8 cellular contexts compared by ENCODE assay signal in genomic region chr10:128150045-128150493, GRCh38. TPM values are rescaled to one million over a fixed set of nuclear protein-coding genes. Genes with fewer than 3 reads are reported as not detected.
DNase-seq lines count a peak whose midpoint lies in the region; ATAC-seq, FAIRE-seq and TF ChIP-seq lines count a peak whose summit lies in the region.

No MANE protein-coding gene starts in this region.

- no peaks in the 10 kb centered on the region for H3K9me3 ChIP-seq in SK-N-SH
- peaks cover 0 to 9% (median 0%) of the 10 kb centered on the region in 11 donors for H3K9me3 ChIP-seq in heart right ventricle
- no peaks in the 10 kb centered on the region for H3K9me3 ChIP-seq in prostate gland
- no peaks in the 10 kb centered on the region for H3K9me3 ChIP-seq in upper lobe of right lung

- no peak for FAIRE-seq in D721Med (lab: Jason Lieb, UNC)

- peak overlapping the region; percentile 94 for H3K4me2 ChIP-seq in SK-N-SH

- ATAC-seq in GM21447 (IDR thresholded peaks at IDR 0.05; ENCODE audit: unreplicated experiment): peak; percentile 89
- peak; percentile 90 to 97 (median 96) for ATAC-seq in heart right ventricle
- ATAC-seq in upper lobe of right lung: peak; percentile 99

- WGBS in SK-N-SH (ENCODE audit: low lambda C conversion rate): 8% methylated on average over 20 of the region's 53 CpGs
- 2% methylated on average over 37 to 51 of the region's 53 CpGs for WGBS in heart right ventricle, 2 donors
- WGBS in prostate gland: 2% methylated on average over 37 of the region's 53 CpGs

- no peaks in the 10 kb centered on the region for H3K27me3 ChIP-seq in SK-N-SH (ENCODE audit: insufficient read depth)
- peaks cover 0 to 54% (median 36%) of the 10 kb centered on the region in 7 donors for H3K27me3 ChIP-seq in heart right ventricle
- peaks cover 5% of the 10 kb centered on the region for H3K27me3 ChIP-seq in prostate gland (replicated peaks; ENCODE audit: insufficient read depth)
- peaks cover 14% of the 10 kb centered on the region for H3K27me3 ChIP-seq in upper lobe of right lung

- H4K20me1 ChIP-seq in SK-N-SH (ENCODE audit: insufficient read depth): no peaks in the 10 kb centered on the region

- intact Hi-C loops in heart right ventricle (cut with DNase I) (loop anchor here in 3 of 10 donors (2.0 to 10.0 kb wide), 5 partner anchors 68 to 435 kb away; partner anchors contain the start of gene PTPRE (in 1 of the 3)), prostate gland (cut with DNase I) (no loop called here), upper lobe of right lung (cut with DNase I) (no loop called here)

- TF ChIP-seq CTCF in D721Med (IDR thresholded peaks at IDR 0.05; ENCODE audit: insufficient read depth, missing control alignments): peak; percentile 85
- TF ChIP-seq CTCF in SK-N-SH (IDR thresholded peaks at IDR 0.05): peak; percentile 77
- peak; percentile 54 to 87 (median 78) for TF ChIP-seq CTCF in heart right ventricle (IDR thresholded peaks at IDR 0.05)
- TF ChIP-seq CTCF in prostate gland (IDR thresholded peaks at IDR 0.05): peak; percentile 86 to 96 (median 91)
- TF ChIP-seq CTCF in upper lobe of right lung (IDR thresholded peaks at IDR 0.05): peak; percentile 75

- H3K9me3 Mint-ChIP-seq in activated naive CD8-positive, alpha-beta T cell (ENCODE audit: low read depth): peaks cover 9% of the 10 kb centered on the region

- H3F3A ChIP-seq in SK-N-SH (replicated peaks; ENCODE audit: insufficient read depth): no peaks in the 10 kb centered on the region

- TF ChIP-seq EP300 in SK-N-SH (IDR thresholded peaks at IDR 0.05; ENCODE audit: borderline replicate concordance in 1 of 2, low read depth in 1 of 2, low read length in 1 of 2): no peak

- H3K4me1 Mint-ChIP-seq in activated naive CD8-positive, alpha-beta T cell (ENCODE audit: low read depth): peaks cover 19% of the 10 kb centered on the region

- no peaks in the 10 kb centered on the region for H3K27me3 Mint-ChIP-seq in activated naive CD8-positive, alpha-beta T cell

- DNase-seq in D721Med (ENCODE audit: insufficient read length, low spot score) (peak; percentile 61), HuH-7 (ENCODE audit: low spot score) (peak; percentile 82), SK-N-SH (peak; percentile 99), heart right ventricle (peak; percentile 40 to 59), prostate gland (ENCODE audit: low spot score) (peak; percentile 39), upper lobe of right lung (peak; percentile 85)

- no peak overlapping the region for H3K27ac Mint-ChIP-seq in activated naive CD8-positive, alpha-beta T cell

- CTCF ChIA-PET in SK-N-SH (lab: Yijun Ruan, JAX): interaction anchor here (0.6 to 7.9 kb wide), 31 partner anchors 10 to 446 kb away, joined by 3 to 143 read pairs (median 6); partner anchors contain the start of genes MKI67 and PTPRE

- peak overlapping the region; percentile 70 for H3K4me3 Mint-ChIP-seq in activated naive CD8-positive, alpha-beta T cell

- H3K27ac ChIP-seq in SK-N-SH (ENCODE audit: low read depth in 2 of 2, low read length in 1 of 2) (peak overlapping the region in 1 of 2 experiments; percentile 39; a peak in 1 of 4 replicates), heart right ventricle (peak overlapping the region in 1 of 10 donors; percentile 31), prostate gland (no peak overlapping the region), upper lobe of right lung (no peak overlapping the region)

- peak overlapping the region; percentile 48; the same call in 1 of the 2 replicates for H3K9ac ChIP-seq in SK-N-SH

- peaks cover 6 to 14% of the 10 kb centered on the region in 2 experiments; a peak in 2 of 4 replicates for H3K4me1 ChIP-seq in SK-N-SH (ENCODE audit: control insufficient read depth in 1 of 2, insufficient read depth in 2 of 2, low read depth in 1 of 2, low read length in 1 of 2)
- H3K4me1 ChIP-seq in heart right ventricle: peaks cover 0 to 11% (median 5%) of the 10 kb centered on the region in 9 donors
- no peaks in the 10 kb centered on the region for H3K4me1 ChIP-seq in prostate gland (replicated peaks)
- peaks cover 4% of the 10 kb centered on the region for H3K4me1 ChIP-seq in upper lobe of right lung

- H3K36me3 ChIP-seq in SK-N-SH (replicated peaks in 1 of 2; ENCODE audit: control insufficient read depth in 1 of 2, insufficient read depth in 2 of 2, low read length in 1 of 2): no peaks in the 10 kb centered on the region
- no peaks in the 10 kb centered on the region for H3K36me3 ChIP-seq in heart right ventricle
- no peaks in the 10 kb centered on the region for H3K36me3 ChIP-seq in prostate gland
- no peaks in the 10 kb centered on the region for H3K36me3 ChIP-seq in upper lobe of right lung

- no peak for TF ChIP-seq POLR2A in prostate gland (IDR thresholded peaks at IDR 0.05)

- no peaks in the 10 kb centered on the region for H3K36me3 Mint-ChIP-seq in activated naive CD8-positive, alpha-beta T cell

- H3K79me2 ChIP-seq in SK-N-SH (ENCODE audit: insufficient read depth): no peaks in the 10 kb centered on the region

- H3K4me3 ChIP-seq in SK-N-SH (ENCODE audit: low read depth in 2 of 2, low read length in 1 of 2) (peak overlapping the region; percentile 58 to 81), heart right ventricle (peak overlapping the region; percentile 21 to 63 (median 44)), prostate gland (peak overlapping the region; percentile 22 to 35), upper lobe of right lung (peak overlapping the region; percentile 51)

- TF ChIP-seq RAD21 in SK-N-SH (IDR thresholded peaks at IDR 0.05; ENCODE audit: low read length): peak; percentile 83

- POLR2A ChIA-PET in SK-N-SH (lab: Yijun Ruan, JAX): no interaction called here

- H2AFZ ChIP-seq in SK-N-SH (ENCODE audit: low read depth): peak overlapping the region; percentile 95

- H3K9me2 ChIP-seq in SK-N-SH: no peaks in the 10 kb centered on the region

TF ChIP-seq in SK-N-SH, 30 proteins besides CTCF, POLR2A, EP300 and RAD21:
- TF ChIP-seq SMC3 (IDR thresholded peaks at IDR 0.05; ENCODE audit: low read depth, low read length): peak; percentile 95
- TF ChIP-seq RCOR1 (IDR thresholded peaks at IDR 0.05; ENCODE audit: low read length): 0 out of 2 replicates have a peak, but pooled peaks have one; percentile 27
- no peak for TF ChIP-seq JUND (IDR thresholded peaks at IDR 0.05)
- TF ChIP-seq PBX3 (IDR thresholded peaks at IDR 0.05): no peak
- TF ChIP-seq MAX (IDR thresholded peaks at IDR 0.05; ENCODE audit: low read depth): peak; percentile 59; the same call in 1 of the 2 replicates
- TF ChIP-seq FOXJ3 (CRISPR knock-in tag; IDR thresholded peaks at IDR 0.05): 0 out of 2 replicates have a peak, but pooled peaks have one; percentile 58
- TF ChIP-seq CHD2 (IDR thresholded peaks at IDR 0.05; ENCODE audit: low read length, partially characterized antibody): peak; percentile 93

RNA-seq across cellular contexts. Expression of gene MKI67, which starts 23.8 kb away (rescaled TPM):
- 5.7 and 7.5 TPM in 2 replicates for polyA plus RNA-seq in SK-N-SH (2012; rRNA removed)
- polyA plus RNA-seq in SK-N-SH (2012; cell fraction: cytosol; rRNA removed): 5.5 and 6.3 TPM in 2 replicates
- 8.2 and 9.4 TPM in 2 replicates for polyA plus RNA-seq in SK-N-SH (2012; cell fraction: nucleus; rRNA removed)
- total RNA-seq in heart right ventricle: 10 to 100 TPM in 1 of 10 donors, 1 to 10 TPM in 4, under 1 TPM in 5; 0.28 to 19.1 (median 0.72) TPM
- polyA plus RNA-seq in heart right ventricle: under 1 TPM; 0.09 to 0.15 TPM
- 1 to 10 TPM; 2.0 to 2.9 TPM for total RNA-seq in prostate gland
- 2.1 TPM for total RNA-seq in upper lobe of right lung

Comparison
In these comparisons a context has a peak if more than half of its experiments do, and no peak if none do; other contexts are left out.
1. DNase-seq: peak in every context shown above with its lines; median percentile 99 in SK-N-SH; 85 in upper lobe of right lung; 82 in HuH-7; 61 in D721Med; 50 in heart right ventricle; 39 in prostate gland.